1 cellular context compared by ENCODE assay signal in the genomic region with DNA sequence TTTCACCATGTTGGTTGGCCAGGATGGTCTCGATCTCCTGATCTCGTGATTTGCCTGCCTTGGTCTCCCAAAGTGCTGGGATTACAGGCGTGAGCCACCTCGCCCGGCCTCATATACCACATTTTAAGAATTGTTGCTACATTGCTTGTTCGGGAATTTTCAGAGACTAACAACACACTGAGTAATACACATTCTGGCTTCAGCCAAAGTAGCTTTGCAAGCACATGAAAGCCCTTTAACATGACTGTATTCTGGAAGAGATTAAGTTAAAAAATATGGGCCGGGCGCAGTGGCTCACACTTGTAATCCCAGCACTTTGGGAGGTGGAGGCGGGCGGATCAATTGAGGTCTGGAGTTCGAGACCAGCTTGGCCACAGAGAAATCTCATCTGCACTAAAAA.
TF ChIP-seq lines count a peak whose summit lies in the region.

No MANE protein-coding gene starts in this region.

TF ChIP-seq in SK-N-SH, 30 proteins besides CTCF, POLR2A, EP300 and RAD21:
- TF ChIP-seq JUND (IDR thresholded peaks at IDR 0.05) (no peak), MXI1 (IDR thresholded peaks at IDR 0.05; ENCODE audit: low read depth, low read length) (no peak)
